ENCODE assay signal across 21 cellular contexts in the genomic region with DNA sequence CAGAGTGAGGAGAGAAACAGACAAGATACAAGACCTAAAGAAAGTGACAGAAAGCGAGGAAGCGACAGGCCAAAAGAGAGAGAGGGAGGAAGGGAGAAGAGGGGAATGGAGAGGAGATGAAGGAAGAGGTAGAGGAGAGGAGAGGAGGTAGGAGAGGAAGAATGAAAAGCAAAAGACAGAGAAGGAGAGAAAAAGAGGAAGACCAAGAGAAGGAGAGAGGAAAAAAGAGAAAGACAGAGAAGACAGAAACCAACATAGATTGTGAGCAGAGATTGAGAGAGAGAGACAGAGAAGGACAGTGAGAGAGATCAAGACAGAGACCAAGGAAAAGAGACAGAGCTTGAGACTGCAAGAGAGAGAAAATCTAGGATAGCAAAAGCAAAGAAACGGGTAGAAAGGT. TPM values are rescaled to one million over a fixed set of nuclear protein-coding genes. Genes with fewer than 3 reads are reported as not detected.
DNase-seq lines count a peak whose midpoint lies in the region; ATAC-seq, FAIRE-seq and TF ChIP-seq lines count a peak whose summit lies in the region.
"Had no signal": no experiment of that assay in that cellular context is flagged by ENCODE, and none has a peak within 500 bp of the region (broad histone marks: within the 10 kb centered on the region; RNA-seq: fewer than 3 reads in every experiment).

No MANE protein-coding gene starts in this region.

- TF ChIP-seq POLR2A in H1 (IDR thresholded peaks at IDR 0.05; ENCODE audit: control extremely low read depth in 1 of 2, low read depth in 2 of 2, low read length in 2 of 2) (no peak), gastrocnemius medialis (IDR thresholded peaks at IDR 0.05) (no peak)

- no peak overlapping the region for H2AK5ac ChIP-seq in H1 (ENCODE audit: low read depth, low read length)

- H3K9me3 Mint-ChIP-seq in activated naive CD4-positive, alpha-beta T cell treated with anti-CD3 and anti-CD28 coated beads, Interleukin-2, amount 50 U/mL, for 24 hours, result peaks cover 15% of the 10 kb centered on the region
- peaks cover 19% of the 10 kb centered on the region for H3K9me3 Mint-ChIP-seq in activated naive CD4-positive, alpha-beta T cell treated with anti-CD3 and anti-CD28 coated beads, Interleukin-2, amount 10 ng/mL, durations not matched to agents 7 days and 5 days
- H3K9me3 Mint-ChIP-seq in neural crest cell, result peaks cover 5% of the 10 kb centered on the region
- H3K9me3 Mint-ChIP-seq: HFFc6 had no signal

- H3K27ac ChIP-seq in HEK293 (ENCODE audit: extremely low read depth, low read depth, low read length) (no peak overlapping the region), H1 (ENCODE audit: low read depth, low read length) (no peak overlapping the region), gastrocnemius medialis (no peak overlapping the region)
- H3K27ac ChIP-seq: A549 had no signal

- no peak for TF ChIP-seq RAD21 in H1 (IDR thresholded peaks at IDR 0.05 in 1 of 2, conservative IDR thresholded peaks at IDR 0.05 in 1 of 2; ENCODE audit: low read depth in 2 of 2, low read length in 2 of 2)

- H3K36me3 Mint-ChIP-seq in activated naive CD4-positive, alpha-beta T cell treated with anti-CD3 and anti-CD28 coated beads, Interleukin-2, amount 50 U/mL, for 24 hours, result peaks cover 2% of the 10 kb centered on the region
- H3K36me3 Mint-ChIP-seq in activated naive CD4-positive, alpha-beta T cell treated with anti-CD3 and anti-CD28 coated beads, Interleukin-2, amount 10 ng/mL, durations not matched to agents 7 days and 5 days, result peaks cover 14% of the 10 kb centered on the region
- no peaks in the 10 kb centered on the region for H3K36me3 Mint-ChIP-seq in neural crest cell (ENCODE audit: low read depth)

- peaks cover 27% of the 10 kb centered on the region for H3K4me1 Mint-ChIP-seq in activated naive CD4-positive, alpha-beta T cell treated with anti-CD3 and anti-CD28 coated beads, Interleukin-2, amount 50 U/mL, for 24 hours
- H3K4me1 Mint-ChIP-seq in activated naive CD4-positive, alpha-beta T cell treated with anti-CD3 and anti-CD28 coated beads, Interleukin-2, amount 10 ng/mL, durations not matched to agents 7 days and 5 days, result peaks cover 26% of the 10 kb centered on the region
- peaks cover 15% of the 10 kb centered on the region for H3K4me1 Mint-ChIP-seq in neural crest cell

- no peak overlapping the region for H3K18ac ChIP-seq in H1 (ENCODE audit: extremely low read depth, low read length)

- H3K27ac Mint-ChIP-seq in activated naive CD4-positive, alpha-beta T cell treated with anti-CD3 and anti-CD28 coated beads, Interleukin-2, amount 50 U/mL, for 24 hours, result peak overlapping the region; percentile 30
- H3K27ac Mint-ChIP-seq in activated naive CD4-positive, alpha-beta T cell treated with anti-CD3 and anti-CD28 coated beads, Interleukin-2, amount 10 ng/mL, durations not matched to agents 7 days and 5 days, result no peak overlapping the region
- peak overlapping the region; percentile 78 for H3K27ac Mint-ChIP-seq in neural crest cell (ENCODE audit: unreplicated experiment)
- H3K27ac Mint-ChIP-seq: HFFc6 had no signal

- no peak overlapping the region for H2BK15ac ChIP-seq in H1 (ENCODE audit: low read length)

- H3K79me1 ChIP-seq in H1 (ENCODE audit: low read depth, low read length), result no peaks in the 10 kb centered on the region

- no peak for TF ChIP-seq EP300 in H1 (IDR thresholded peaks at IDR 0.05; ENCODE audit: borderline replicate concordance in 1 of 2, low read depth in 2 of 2, low read length in 2 of 2)

- H3K14ac ChIP-seq in H1 (ENCODE audit: insufficient read length), result no peak overlapping the region

- H2BK12ac ChIP-seq in H1 (ENCODE audit: low read depth, low read length), result no peak overlapping the region

- H2AFZ ChIP-seq in H1 (ENCODE audit: low read length), result peak overlapping the region; percentile 9; the same call in 1 of the 2 replicates

- H3K4me3 ChIP-seq in HEK293 (ENCODE audit: low read depth, low read length) (no peak overlapping the region), H1 (ENCODE audit: extremely low read depth in 1 of 4, insufficient read depth in 2 of 4, low read depth in 3 of 4, low read length in 4 of 4) (no peak overlapping the region), gastrocnemius medialis (no peak overlapping the region)
- H3K4me3 ChIP-seq: A549 had no signal

- WGBS in H1 (ENCODE audit: extremely low coverage in 1 of 2, insufficient coverage in 1 of 2, insufficient read length in 1 of 2, insufficient replicate concordance in 2 of 2, low coverage in 1 of 2, low lambda C conversion rate in 2 of 2, missing lambda C conversion rate in 1 of 2), 2 experiments, result 88% methylated on average over 3 of the region's 3 CpGs; no CpG with 5 or more reads in 1 of the 2 experiments

- no peaks in the 10 kb centered on the region for H3K23me2 ChIP-seq in H1 (ENCODE audit: low read depth, low read length)

- H3K4ac ChIP-seq in H1 (replicated peaks; ENCODE audit: insufficient read length, low read depth, low read length), result no peak overlapping the region

- H4K8ac ChIP-seq in H1 (ENCODE audit: extremely low read depth, insufficient read depth, low read length), result no peak overlapping the region

- H3K27me3 Mint-ChIP-seq in activated naive CD4-positive, alpha-beta T cell treated with anti-CD3 and anti-CD28 coated beads, Interleukin-2, amount 50 U/mL, for 24 hours, result no peaks in the 10 kb centered on the region
- H3K27me3 Mint-ChIP-seq in activated naive CD4-positive, alpha-beta T cell treated with anti-CD3 and anti-CD28 coated beads, Interleukin-2, amount 10 ng/mL, durations not matched to agents 7 days and 5 days, result peaks cover 11% of the 10 kb centered on the region
- no peaks in the 10 kb centered on the region for H3K27me3 Mint-ChIP-seq in neural crest cell (ENCODE audit: low read depth)

- no peaks in the 10 kb centered on the region for H4K20me1 ChIP-seq in H1 (replicated peaks in 1 of 2; ENCODE audit: control insufficient read depth in 1 of 2, insufficient read depth in 2 of 2, low read length in 2 of 2)

- TF ChIP-seq CTCF in HEK293 (tag by site-specific recombination; IDR thresholded peaks at IDR 0.05), result no peak
- no peak for TF ChIP-seq CTCF in H1 (IDR thresholded peaks at IDR 0.05; ENCODE audit: control extremely low read depth in 1 of 3, insufficient read depth in 1 of 3, low read depth in 1 of 3, low read length in 3 of 3)
- no peak for TF ChIP-seq CTCF in neural crest cell (conservative IDR thresholded peaks at IDR 0.05)
- no peak for TF ChIP-seq CTCF in gastrocnemius medialis (IDR thresholded peaks at IDR 0.05 in 4 of 5, conservative IDR thresholded peaks at IDR 0.05 in 1 of 5)

- H2BK20ac ChIP-seq in H1 (ENCODE audit: low read length), result no peak overlapping the region

- no peak overlapping the region for H3K4me2 ChIP-seq in H1 (ENCODE audit: insufficient read depth in 1 of 2, low read depth in 2 of 2, low read length in 2 of 2)
- H3K4me2 ChIP-seq: A549 had no signal

- POLR2A ChIA-PET in HEK293 (lab: Yijun Ruan, JAX) (no interaction called here), H1 (lab: Charles Lee; ENCODE audit: partially characterized antibody) (no interaction called here)

- H3K56ac ChIP-seq in H1 (replicated peaks; ENCODE audit: insufficient read length, low read depth, low read length), result no peak overlapping the region

- no peaks in the 10 kb centered on the region for H3K4me1 ChIP-seq in HEK293 (ENCODE audit: control insufficient read depth, insufficient read depth, low read length)
- no peaks in the 10 kb centered on the region for H3K4me1 ChIP-seq in H1 (replicated peaks in 1 of 4; ENCODE audit: control insufficient read depth in 3 of 4, insufficient read depth in 4 of 4, low read length in 3 of 4)
- H3K4me1 ChIP-seq in gastrocnemius medialis, result no peaks in the 10 kb centered on the region
- H3K4me1 ChIP-seq: A549, BE2C had no signal

- H3K36me3 ChIP-seq in HEK293 (ENCODE audit: control insufficient read depth in 2 of 2, insufficient read depth in 1 of 2, low read length in 2 of 2) (no peaks in the 10 kb centered on the region), H1 (ENCODE audit: control insufficient read depth in 2 of 4, insufficient read depth in 4 of 4, low read length in 3 of 4) (no peaks in the 10 kb centered on the region), gastrocnemius medialis (no peaks in the 10 kb centered on the region)
- H3K36me3 ChIP-seq: BE2C had no signal

- no peak overlapping the region for H3K9ac ChIP-seq in H1 (replicated peaks in 1 of 4; ENCODE audit: extremely low read depth in 1 of 4, low read depth in 3 of 4, low read length in 3 of 4)

- H2BK5ac ChIP-seq in H1 (ENCODE audit: low read depth, low read length), result no peak overlapping the region

- H3K4me3 Mint-ChIP-seq in activated naive CD4-positive, alpha-beta T cell treated with anti-CD3 and anti-CD28 coated beads, Interleukin-2, amount 50 U/mL, for 24 hours, result no peak overlapping the region
- no peak overlapping the region for H3K4me3 Mint-ChIP-seq in activated naive CD4-positive, alpha-beta T cell treated with anti-CD3 and anti-CD28 coated beads, Interleukin-2, amount 10 ng/mL, durations not matched to agents 7 days and 5 days
- H3K4me3 Mint-ChIP-seq in neural crest cell, result no peak overlapping the region
- H3K4me3 Mint-ChIP-seq: HFFc6 had no signal

- DNase-seq in activated naive CD4-positive, alpha-beta T cell treated with anti-CD3 and anti-CD28 coated beads, Interleukin-2, amount 10 ng/mL, durations not matched to agents 7 days and 5 days, result no peak
- DNase-seq in H1 (ENCODE audit: low read depth in 1 of 2, low spot score in 2 of 2) (no peak), neural crest cell (ENCODE audit: low read depth, low spot score) (no peak), gastrocnemius medialis (no peak), NCI-H2227 (lab: John Stamatoyannopoulos, UW; ENCODE audit: unreplicated experiment) (no peak)
- DNase-seq: BE2C, COR-L47, DMS79, HFFc6, NCI-H1105 treated with DMSO at 0.1 percent for 48 hours, NCI-H1694, NCI-H2081 treated with DMSO at 0.1 percent for 48 hours, NCI-H2171 treated with DMSO at 0.1 percent for 48 hours, NCI-H446, NCI-H526 treated with DMSO at 0.1 percent for 48 hours, OCI-M1 had no signal

- H4K5ac ChIP-seq in H1 (ENCODE audit: insufficient read length, low read depth, low read length), result no peak overlapping the region

- H3K27me3 ChIP-seq in H1 (replicated peaks in 1 of 4; ENCODE audit: control insufficient read depth in 3 of 4, extremely low read depth in 1 of 4, insufficient read depth in 3 of 4, low read length in 3 of 4), result no peaks in the 10 kb centered on the region
- H3K27me3 ChIP-seq in gastrocnemius medialis, result no peaks in the 10 kb centered on the region
- H3K27me3 ChIP-seq: BE2C had no signal

- H3K9me3 ChIP-seq in HEK293 (ENCODE audit: control insufficient read depth, insufficient read depth, low read depth, low read length), result no peaks in the 10 kb centered on the region
- H3K9me3 ChIP-seq in H1 (ENCODE audit: insufficient read depth in 2 of 2, low read depth in 1 of 2, low read length in 1 of 2), result no peaks in the 10 kb centered on the region
- H3K9me3 ChIP-seq in gastrocnemius medialis, result no peaks in the 10 kb centered on the region
- H3K9me3 ChIP-seq: A549, BE2C had no signal

- no peak overlapping the region for H3K23ac ChIP-seq in H1 (ENCODE audit: insufficient read length)

- no peak overlapping the region for H4K91ac ChIP-seq in H1 (replicated peaks; ENCODE audit: insufficient read length, low read length)

- H2BK120ac ChIP-seq in H1 (replicated peaks; ENCODE audit: low read depth, low read length), result no peak overlapping the region

- FAIRE-seq in H1 (lab: Jason Lieb, UNC), result no peak
- FAIRE-seq: H54 had no signal

- CTCF ChIA-PET in activated naive CD4-positive, alpha-beta T cell treated with anti-CD3 and anti-CD28 coated beads, Interleukin-2, amount 10 ng/mL, durations not matched to agents 7 days and 5 days (lab: Charles Lee), result interaction anchor here (0.6 kb wide), 1 partner anchor 285 kb away, joined by 3 read pairs; no protein-coding TSS in a partner anchor
- CTCF ChIA-PET in HEK293 (lab: Yijun Ruan, JAX) (interaction anchor here (0.8 to 1.1 kb wide), 3 partner anchors 84 to 266 kb away, joined by 3 to 4 read pairs (median 4); no protein-coding TSS in a partner anchor), H1 (lab: Charles Lee; ENCODE audit: partially characterized antibody) (interaction anchor here (1.2 kb wide), 1 partner anchor 151 kb away, joined by 3 read pairs; no protein-coding TSS in a partner anchor)

- in situ Hi-C loops in gastrocnemius medialis (cut with MboI; ENCODE audit: low sequenced_read_pairs in 4 of 4), result no loop called here

- H3K79me2 ChIP-seq in H1 (ENCODE audit: control insufficient read depth in 1 of 2, insufficient read depth in 2 of 2, low read length in 2 of 2), result no peaks in the 10 kb centered on the region

- intact Hi-C loops in gastrocnemius medialis (cut with DNase I; ENCODE audit: low total_unique reads), result no loop called here

- no peak for ATAC-seq in gastrocnemius medialis
- ATAC-seq: A549, Right ventricle myocardium inferior had no signal

RNA-seq across cellular contexts. Expression of a gene that starts 58.6 kb away (rescaled TPM):
- total RNA-seq in H1 (2021; fragmentation: NEBNext Ultra II Directional; extraction: Animal tissue kit (Norgen Biotek cat#: 25700)), result 17.1 and 17.3 TPM in 2 replicates
- polyA plus RNA-seq in H1 (2011; rRNA removed), result 2.8 and 3.5 TPM in 2 replicates
- polyA plus RNA-seq in H1 (2011; cell fraction: cytosol; rRNA removed), result 3.7 TPM
- 6.1 TPM for polyA plus RNA-seq in H1 (2011; cell fraction: nucleus; rRNA removed)
- polyA plus RNA-seq in H1 (2012, experiment 1 of 2), result 3.5 to 7.1 TPM (median 4.4 TPM) in 4 replicates
- polyA plus RNA-seq in H1 (2012, experiment 2 of 2), result 0.50 TPM
- 7.6 TPM for polyA plus RNA-seq in H1 (2013, experiment 1 of 2)
- polyA plus RNA-seq in H1 (2013, experiment 2 of 2), result 7.2 TPM
- 21.3 and 30.7 TPM in 2 replicates for polyA minus RNA-seq in H1 (2011; rRNA and poly(A)+ RNA removed)
- 10.1 TPM for polyA minus RNA-seq in H1 (2011; cell fraction: cytosol; rRNA and poly(A)+ RNA removed)
- 34.6 TPM for polyA minus RNA-seq in H1 (2011; cell fraction: nucleus; rRNA and poly(A)+ RNA removed)
- total RNA-seq in neural crest cell, result 20.6 and 24.9 TPM in 2 replicates
- total RNA-seq in gastrocnemius medialis, result 10 to 100 TPM; 53.9 to 84.7 (median 66.9) TPM
